ENCODE assay signal across 2 cellular contexts in genomic region chr7:66904063-66904593, GRCh38.
TF ChIP-seq lines count a peak whose summit lies in the region.

No MANE protein-coding gene starts in this region.

TF ChIP-seq in GM23338, 12 proteins besides CTCF, POLR2A, EP300 and RAD21 (continued from another document):
- TF ChIP-seq NANOG (IDR thresholded peaks at IDR 0.05; ENCODE audit: borderline replicate concordance) (no peak), EZH2phosphoT487 (IDR thresholded peaks at IDR 0.05; ENCODE audit: unreplicated experiment) (no peak), ETS1 (IDR thresholded peaks at IDR 0.05) (no peak), STAT1 (IDR thresholded peaks at IDR 0.05; ENCODE audit: unreplicated experiment) (no peak), ZNF114 (CRISPR knock-in tag; IDR thresholded peaks at IDR 0.05) (no peak), POLR2AphosphoS5 (IDR thresholded peaks at IDR 0.05; ENCODE audit: low read depth) (no peak), CREB1 (CRISPR knock-in tag; IDR thresholded peaks at IDR 0.05; ENCODE audit: low read depth) (no peak), REST (IDR thresholded peaks at IDR 0.05; ENCODE audit: unreplicated experiment) (no peak), ZNF331 (CRISPR knock-in tag; IDR thresholded peaks at IDR 0.05; ENCODE audit: low read depth) (no peak)
- TF ChIP-seq, protein P1, sequence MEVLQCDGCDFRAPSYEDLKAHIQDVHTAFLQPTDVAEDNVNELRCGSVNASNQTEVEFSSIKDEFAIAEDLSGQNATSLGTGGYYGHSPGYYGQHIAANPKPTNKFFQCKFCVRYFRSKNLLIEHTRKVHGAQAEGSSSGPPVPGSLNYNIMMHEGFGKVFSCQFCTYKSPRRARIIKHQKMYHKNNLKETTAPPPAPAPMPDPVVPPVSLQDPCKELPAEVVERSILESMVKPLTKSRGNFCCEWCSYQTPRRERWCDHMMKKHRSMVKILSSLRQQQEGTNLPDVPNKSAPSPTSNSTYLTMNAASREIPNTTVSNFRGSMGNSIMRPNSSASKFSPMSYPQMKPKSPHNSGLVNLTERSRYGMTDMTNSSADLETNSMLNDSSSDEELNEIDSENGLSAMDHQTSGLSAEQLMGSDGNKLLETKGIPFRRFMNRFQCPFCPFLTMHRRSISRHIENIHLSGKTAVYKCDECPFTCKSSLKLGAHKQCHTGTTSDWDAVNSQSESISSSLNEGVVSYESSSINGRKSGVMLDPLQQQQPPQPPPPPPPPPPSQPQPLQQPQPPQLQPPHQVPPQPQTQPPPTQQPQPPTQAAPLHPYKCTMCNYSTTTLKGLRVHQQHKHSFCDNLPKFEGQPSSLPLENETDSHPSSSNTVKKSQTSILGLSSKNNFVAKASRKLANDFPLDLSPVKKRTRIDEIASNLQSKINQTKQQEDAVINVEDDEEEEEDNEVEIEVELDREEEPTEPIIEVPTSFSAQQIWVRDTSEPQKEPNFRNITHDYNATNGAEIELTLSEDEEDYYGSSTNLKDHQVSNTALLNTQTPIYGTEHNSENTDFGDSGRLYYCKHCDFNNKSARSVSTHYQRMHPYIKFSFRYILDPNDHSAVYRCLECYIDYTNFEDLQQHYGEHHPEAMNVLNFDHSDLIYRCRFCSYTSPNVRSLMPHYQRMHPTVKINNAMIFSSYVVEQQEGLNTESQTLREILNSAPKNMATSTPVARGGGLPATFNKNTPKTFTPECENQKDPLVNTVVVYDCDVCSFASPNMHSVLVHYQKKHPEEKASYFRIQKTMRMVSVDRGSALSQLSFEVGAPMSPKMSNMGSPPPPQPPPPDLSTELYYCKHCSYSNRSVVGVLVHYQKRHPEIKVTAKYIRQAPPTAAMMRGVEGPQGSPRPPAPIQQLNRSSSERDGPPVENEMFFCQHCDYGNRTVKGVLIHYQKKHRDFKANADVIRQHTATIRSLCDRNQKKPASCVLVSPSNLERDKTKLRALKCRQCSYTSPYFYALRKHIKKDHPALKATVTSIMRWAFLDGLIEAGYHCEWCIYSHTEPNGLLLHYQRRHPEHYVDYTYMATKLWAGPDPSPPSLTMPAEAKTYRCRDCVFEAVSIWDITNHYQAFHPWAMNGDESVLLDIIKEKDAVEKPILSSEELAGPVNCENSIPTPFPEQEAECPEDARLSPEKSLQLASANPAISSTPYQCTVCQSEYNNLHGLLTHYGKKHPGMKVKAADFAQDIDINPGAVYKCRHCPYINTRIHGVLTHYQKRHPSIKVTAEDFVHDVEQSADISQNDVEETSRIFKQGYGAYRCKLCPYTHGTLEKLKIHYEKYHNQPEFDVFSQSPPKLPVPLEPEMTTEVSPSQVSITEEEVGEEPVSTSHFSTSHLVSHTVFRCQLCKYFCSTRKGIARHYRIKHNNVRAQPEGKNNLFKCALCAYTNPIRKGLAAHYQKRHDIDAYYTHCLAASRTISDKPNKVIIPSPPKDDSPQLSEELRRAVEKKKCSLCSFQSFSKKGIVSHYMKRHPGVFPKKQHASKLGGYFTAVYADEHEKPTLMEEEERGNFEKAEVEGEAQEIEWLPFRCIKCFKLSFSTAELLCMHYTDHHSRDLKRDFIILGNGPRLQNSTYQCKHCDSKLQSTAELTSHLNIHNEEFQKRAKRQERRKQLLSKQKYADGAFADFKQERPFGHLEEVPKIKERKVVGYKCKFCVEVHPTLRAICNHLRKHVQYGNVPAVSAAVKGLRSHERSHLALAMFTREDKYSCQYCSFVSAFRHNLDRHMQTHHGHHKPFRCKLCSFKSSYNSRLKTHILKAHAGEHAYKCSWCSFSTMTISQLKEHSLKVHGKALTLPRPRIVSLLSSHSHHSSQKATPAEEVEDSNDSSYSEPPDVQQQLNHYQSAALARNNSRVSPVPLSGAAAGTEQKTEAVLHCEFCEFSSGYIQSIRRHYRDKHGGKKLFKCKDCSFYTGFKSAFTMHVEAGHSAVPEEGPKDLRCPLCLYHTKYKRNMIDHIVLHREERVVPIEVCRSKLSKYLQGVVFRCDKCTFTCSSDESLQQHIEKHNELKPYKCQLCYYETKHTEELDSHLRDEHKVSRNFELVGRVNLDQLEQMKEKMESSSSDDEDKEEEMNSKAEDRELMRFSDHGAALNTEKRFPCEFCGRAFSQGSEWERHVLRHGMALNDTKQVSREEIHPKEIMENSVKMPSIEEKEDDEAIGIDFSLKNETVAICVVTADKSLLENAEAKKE (CRISPR knock-in tag; IDR thresholded peaks at IDR 0.05) = no peak
TF ChIP-seq in GM23338: peak in this region for 0.

TF ChIP-seq in HepG2, 621 proteins besides CTCF, POLR2A, EP300 and RAD21:
- TF ChIP-seq TBX2 (CRISPR knock-in tag; IDR thresholded peaks at IDR 0.05; ENCODE audit: borderline replicate concordance) (no peak), AGO2 (optimal IDR thresholded peaks at IDR 0.05; ENCODE audit: low read depth, low read length) (peak; percentile 23)
- TF ChIP-seq, protein P2, sequence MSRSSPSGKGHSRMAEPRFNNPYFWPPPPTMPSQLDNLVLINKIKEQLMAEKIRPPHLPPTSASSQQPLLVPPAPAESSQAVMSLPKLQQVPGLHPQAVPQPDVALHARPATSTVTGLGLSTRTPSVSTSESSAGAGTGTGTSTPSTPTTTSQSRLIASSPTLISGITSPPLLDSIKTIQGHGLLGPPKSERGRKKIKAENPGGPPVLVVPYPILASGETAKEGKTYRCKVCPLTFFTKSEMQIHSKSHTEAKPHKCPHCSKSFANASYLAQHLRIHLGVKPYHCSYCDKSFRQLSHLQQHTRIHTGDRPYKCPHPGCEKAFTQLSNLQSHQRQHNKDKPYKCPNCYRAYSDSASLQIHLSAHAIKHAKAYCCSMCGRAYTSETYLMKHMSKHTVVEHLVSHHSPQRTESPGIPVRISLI (CRISPR knock-in tag; IDR thresholded peaks at IDR 0.05; ENCODE audit: borderline replicate concordance) = no peak
- TF ChIP-seq, protein P3, sequence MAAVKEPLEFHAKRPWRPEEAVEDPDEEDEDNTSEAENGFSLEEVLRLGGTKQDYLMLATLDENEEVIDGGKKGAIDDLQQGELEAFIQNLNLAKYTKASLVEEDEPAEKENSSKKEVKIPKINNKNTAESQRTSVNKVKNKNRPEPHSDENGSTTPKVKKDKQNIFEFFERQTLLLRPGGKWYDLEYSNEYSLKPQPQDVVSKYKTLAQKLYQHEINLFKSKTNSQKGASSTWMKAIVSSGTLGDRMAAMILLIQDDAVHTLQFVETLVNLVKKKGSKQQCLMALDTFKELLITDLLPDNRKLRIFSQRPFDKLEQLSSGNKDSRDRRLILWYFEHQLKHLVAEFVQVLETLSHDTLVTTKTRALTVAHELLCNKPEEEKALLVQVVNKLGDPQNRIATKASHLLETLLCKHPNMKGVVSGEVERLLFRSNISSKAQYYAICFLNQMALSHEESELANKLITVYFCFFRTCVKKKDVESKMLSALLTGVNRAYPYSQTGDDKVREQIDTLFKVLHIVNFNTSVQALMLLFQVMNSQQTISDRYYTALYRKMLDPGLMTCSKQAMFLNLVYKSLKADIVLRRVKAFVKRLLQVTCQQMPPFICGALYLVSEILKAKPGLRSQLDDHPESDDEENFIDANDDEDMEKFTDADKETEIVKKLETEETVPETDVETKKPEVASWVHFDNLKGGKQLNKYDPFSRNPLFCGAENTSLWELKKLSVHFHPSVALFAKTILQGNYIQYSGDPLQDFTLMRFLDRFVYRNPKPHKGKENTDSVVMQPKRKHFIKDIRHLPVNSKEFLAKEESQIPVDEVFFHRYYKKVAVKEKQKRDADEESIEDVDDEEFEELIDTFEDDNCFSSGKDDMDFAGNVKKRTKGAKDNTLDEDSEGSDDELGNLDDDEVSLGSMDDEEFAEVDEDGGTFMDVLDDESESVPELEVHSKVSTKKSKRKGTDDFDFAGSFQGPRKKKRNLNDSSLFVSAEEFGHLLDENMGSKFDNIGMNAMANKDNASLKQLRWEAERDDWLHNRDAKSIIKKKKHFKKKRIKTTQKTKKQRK (IDR thresholded peaks at IDR 0.05; ENCODE audit: low read length) = no peak
TF ChIP-seq in HepG2: peak in this region for 1.
